In the genomic region with DNA sequence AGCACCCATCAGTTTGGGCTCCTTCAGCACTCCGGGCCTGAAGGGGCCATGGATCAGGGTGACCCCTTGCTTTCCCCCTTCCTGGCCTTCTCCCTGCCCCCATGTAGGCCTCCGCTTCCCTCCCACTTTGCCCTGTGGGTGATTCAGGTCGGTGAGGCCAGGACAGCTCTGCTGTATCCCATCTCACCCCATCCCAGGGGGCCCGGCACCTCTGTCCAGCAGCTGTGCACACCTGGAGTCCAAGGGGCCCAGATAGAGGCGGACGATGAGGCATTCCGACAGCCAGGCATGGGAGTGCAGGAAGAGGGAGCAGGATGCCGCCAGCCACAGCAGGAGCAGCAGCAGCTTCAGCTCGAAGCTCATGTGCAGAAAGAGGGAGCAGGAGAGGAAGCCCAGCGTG, we compare ENCODE assay signal across 16 cellular contexts. TPM values are rescaled to one million over a fixed set of nuclear protein-coding genes. Genes with fewer than 3 reads are reported as not detected.
DNase-seq lines count a peak whose midpoint lies in the region; ATAC-seq and TF ChIP-seq lines count a peak whose summit lies in the region.
"Had no signal": no experiment of that assay in that cellular context is flagged by ENCODE, and none has a peak within 500 bp of the region (broad histone marks: within the 10 kb centered on the region; RNA-seq: fewer than 3 reads in every experiment).

No MANE protein-coding gene starts in this region.

- in situ Hi-C loops in IMR-90 (cut with MboI; ENCODE audit: low sequenced_read_pairs) = no loop called here

- H3K79me1 ChIP-seq in IMR-90 (ENCODE audit: low read depth in 1 of 2, low read length in 2 of 2) = no peaks in the 10 kb centered on the region

- H3K9ac ChIP-seq in BLaER1 = no peak overlapping the region
- H3K9ac ChIP-seq in IMR-90 (ENCODE audit: low read depth, low read length) = no peak overlapping the region

- no peak overlapping the region for H3K14ac ChIP-seq in IMR-90 (replicated peaks; ENCODE audit: low read depth, low read length)

- H3K56ac ChIP-seq in IMR-90 (ENCODE audit: extremely low read depth, insufficient read depth, low read length) = no peak overlapping the region

- CTCF ChIA-PET in IMR-90 (lab: Yijun Ruan, JAX) = interaction anchor here (1.9 kb wide), 1 partner anchor 10 kb away, joined by 9 read pairs; no protein-coding TSS in a partner anchor

- H2BK20ac ChIP-seq in IMR-90 (ENCODE audit: low read depth, low read length) = no peak overlapping the region

- H3K4me3 ChIP-seq in BLaER1 (no peak overlapping the region), IMR-90 (ENCODE audit: insufficient read depth, low read depth, low read length) (no peak overlapping the region), lower lobe of right lung (no peak overlapping the region)
- H3K4me3 ChIP-seq: GM12878, GM23338 had no signal

- H3K18ac ChIP-seq in IMR-90 (ENCODE audit: low read depth, low read length) = no peak overlapping the region

- no peak overlapping the region for H2BK15ac ChIP-seq in IMR-90 (ENCODE audit: low read depth, low read length)

- no peak overlapping the region for H3K23ac ChIP-seq in IMR-90 (ENCODE audit: low read depth, low read length)

- dilution Hi-C loops in IMR-90 (cut with HindIII; ENCODE audit: low sequenced_read_pairs, unreplicated experiment) = no loop called here

- H3K9me3 ChIP-seq in BLaER1 (no peaks in the 10 kb centered on the region), IMR-90 (ENCODE audit: control insufficient read depth, insufficient read depth, low read length) (no peaks in the 10 kb centered on the region), lower lobe of right lung (no peaks in the 10 kb centered on the region)

- WGBS in IMR-90 (ENCODE audit: extremely low coverage in 2 of 2, insufficient read length in 1 of 2), 2 experiments = 55% methylated on average over 3 of the region's 10 CpGs; no CpG with 5 or more reads in 1 of the 2 experiments

- H3K27me3 ChIP-seq in BLaER1 (no peaks in the 10 kb centered on the region), IMR-90 (ENCODE audit: control insufficient read depth, insufficient read depth, low read length) (peaks cover 56% of the 10 kb centered on the region), lower lobe of right lung (ENCODE audit: low read depth) (no peaks in the 10 kb centered on the region)

- H4K8ac ChIP-seq in IMR-90 (ENCODE audit: low read depth in 2 of 2, low read length in 2 of 2) = no peak overlapping the region

- H2AK9ac ChIP-seq in IMR-90 (replicated peaks; ENCODE audit: low read depth, low read length, poor library complexity) = peak overlapping the region; percentile 56

- peak overlapping the region; percentile 43 for H2AFZ ChIP-seq in IMR-90 (replicated peaks; ENCODE audit: low read length, poor library complexity)
- H2AFZ ChIP-seq: GM23338 had no signal

- TF ChIP-seq CTCF in IMR-90 (conservative IDR thresholded peaks at IDR 0.05; ENCODE audit: low read depth, low read length) (no peak), lower lobe of right lung (IDR thresholded peaks at IDR 0.05) (no peak)

- H2AK5ac ChIP-seq in IMR-90 (ENCODE audit: low read depth, low read length) = no peak overlapping the region

- no TSS peak for BruUV-seq in IMR-90 (replicated peaks; lab: Mats Ljungman, UMichigan)

- H4K91ac ChIP-seq in IMR-90 (ENCODE audit: insufficient read depth, low read depth, low read length) = no peak overlapping the region

- no peak for DNase-seq in IMR-90
- peak; percentile 36 for DNase-seq in lower lobe of right lung
- no peak for DNase-seq in NCI-H1105 (lab: John Stamatoyannopoulos, UW)
- DNase-seq in activated CD4-positive, CD25-positive, alpha-beta regulatory T cell treated with anti-CD3 and anti-CD28 coated beads, Interleukin-2, amount 50 U/mL, for 72 hours = no peak
- DNase-seq: ACHN; CD4-positive, alpha-beta memory T cell; DMS79; H9 had no signal

- no peaks in the 10 kb centered on the region for H3K36me3 ChIP-seq in BLaER1
- H3K36me3 ChIP-seq in IMR-90 (ENCODE audit: control insufficient read depth, insufficient read depth, low read length) = no peaks in the 10 kb centered on the region
- H3K36me3 ChIP-seq in lower lobe of right lung = peaks cover 9% of the 10 kb centered on the region

- H2BK5ac ChIP-seq in IMR-90 (ENCODE audit: low read depth, low read length, poor library complexity, severe bottlenecking) = no peak overlapping the region

- peak overlapping the region; percentile 28 for H3K4me2 ChIP-seq in BLaER1
- H3K4me2 ChIP-seq in IMR-90 (ENCODE audit: low read depth, low read length) = no peak overlapping the region
- H3K4me2 ChIP-seq: GM23338 had no signal

- H3K4ac ChIP-seq in IMR-90 (ENCODE audit: low read depth, low read length) = no peak overlapping the region

- H2BK120ac ChIP-seq in IMR-90 (ENCODE audit: low read depth, low read length) = no peak overlapping the region

- H3K4me1 ChIP-seq in BLaER1 = peaks cover 40% of the 10 kb centered on the region
- no peaks in the 10 kb centered on the region for H3K4me1 ChIP-seq in IMR-90 (ENCODE audit: control insufficient read depth, insufficient read depth, low read length)
- H3K4me1 ChIP-seq in lower lobe of right lung = peaks cover 7% of the 10 kb centered on the region

- no peak overlapping the region for H3K27ac ChIP-seq in BLaER1
- no peak overlapping the region for H3K27ac ChIP-seq in IMR-90 (ENCODE audit: insufficient read depth, low read length)
- no peak overlapping the region for H3K27ac ChIP-seq in lower lobe of right lung
- H3K27ac ChIP-seq: C4-2B had no signal

- H3K9me1 ChIP-seq in IMR-90 (ENCODE audit: insufficient read depth, low read length) = peaks cover 1% of the 10 kb centered on the region; the same call in 1 of the 2 replicates

- ATAC-seq in IMR-90 (ENCODE audit: low read depth) (no peak), lower lobe of right lung (no peak), HG03159 (IDR thresholded peaks at IDR 0.05; ENCODE audit: unreplicated experiment) (no peak)
- ATAC-seq: GM12878, GM23338 had no signal

- TF ChIP-seq POLR2A in IMR-90 (IDR thresholded peaks at IDR 0.05; ENCODE audit: low read depth, low read length) = no peak

- intact Hi-C loops in IMR-90 (cut with micrococcal nuclease) (no loop called here), lower lobe of right lung (cut with DNase I) (no loop called here)

- POLR2A ChIA-PET in IMR-90 (lab: Charles Lee; ENCODE audit: unreplicated experiment) = interaction anchor here (0.6 kb wide), 1 partner anchor 23 kb away, joined by 18 read pairs; a partner anchor contains a TSS

- H4K20me1 ChIP-seq in BLaER1 = no peaks in the 10 kb centered on the region
- H4K20me1 ChIP-seq in IMR-90 (ENCODE audit: insufficient read depth, low read length) = no peaks in the 10 kb centered on the region

- no peak overlapping the region for H4K5ac ChIP-seq in IMR-90 (ENCODE audit: low read depth, low read length)

- TF ChIP-seq RAD21 in IMR-90 (IDR thresholded peaks at IDR 0.05; ENCODE audit: low read length) = no peak

TF ChIP-seq in IMR-90, 13 proteins besides CTCF, POLR2A, EP300 and RAD21 (continues in another document):
- TF ChIP-seq MAZ (IDR thresholded peaks at IDR 0.05; ENCODE audit: borderline replicate concordance, low read depth, low read length) (no peak), RCOR1 (IDR thresholded peaks at IDR 0.05; ENCODE audit: insufficient replicate concordance, low read length) (no peak), FOS (IDR thresholded peaks at IDR 0.05; ENCODE audit: low read depth, low read length) (no peak), BHLHE40 (IDR thresholded peaks at IDR 0.05; ENCODE audit: low read depth, low read length) (no peak), CEBPB (IDR thresholded peaks at IDR 0.05; ENCODE audit: low read depth, low read length) (no peak), CHD1 (IDR thresholded peaks at IDR 0.05; ENCODE audit: low read depth, low read length) (no peak), RFX5 (IDR thresholded peaks at IDR 0.05; ENCODE audit: low read depth, low read length) (no peak), MAFK (IDR thresholded peaks at IDR 0.05; ENCODE audit: low read depth, low read length) (no peak), NFE2L2 (IDR thresholded peaks at IDR 0.05; ENCODE audit: low read depth, low read length) (no peak)
- TF ChIP-seq, protein P1, sequence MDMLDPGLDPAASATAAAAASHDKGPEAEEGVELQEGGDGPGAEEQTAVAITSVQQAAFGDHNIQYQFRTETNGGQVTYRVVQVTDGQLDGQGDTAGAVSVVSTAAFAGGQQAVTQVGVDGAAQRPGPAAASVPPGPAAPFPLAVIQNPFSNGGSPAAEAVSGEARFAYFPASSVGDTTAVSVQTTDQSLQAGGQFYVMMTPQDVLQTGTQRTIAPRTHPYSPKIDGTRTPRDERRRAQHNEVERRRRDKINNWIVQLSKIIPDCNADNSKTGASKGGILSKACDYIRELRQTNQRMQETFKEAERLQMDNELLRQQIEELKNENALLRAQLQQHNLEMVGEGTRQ (IDR thresholded peaks at IDR 0.05; ENCODE audit: low read depth, low read length) = no peak

RNA-seq across cellular contexts. Expression of a gene that starts 11.4 kb away (rescaled TPM):
- 0.18 and 0.28 TPM in 2 replicates for total RNA-seq in IMR-90 (2012; rRNA removed)
- 2.3 TPM in 2 replicates for polyA plus RNA-seq in IMR-90 (2012; rRNA removed)
- 0.10 and 0.38 TPM in 2 replicates for polyA plus RNA-seq in IMR-90 (2012; cell fraction: cytosol; rRNA removed)
- 26.7 and 90.3 TPM in 2 replicates for polyA plus RNA-seq in IMR-90 (2012; cell fraction: nucleus; rRNA removed; ENCODE audit: low replicate concordance)
- 14.1 TPM for total RNA-seq in lower lobe of right lung

RNA-seq across cellular contexts. Expression of a gene that starts 12.2 kb away (rescaled TPM):
- not detected in 2 replicates for total RNA-seq in IMR-90 (2012; rRNA removed)
- 0.04 TPM in 1 of 2 replicates, not detected in the other for polyA plus RNA-seq in IMR-90 (2012; rRNA removed)
- 0.08 TPM in 1 of 2 replicates, not detected in the other for polyA plus RNA-seq in IMR-90 (2012; cell fraction: cytosol; rRNA removed)
- 0.33 and 0.42 TPM in 2 replicates for polyA plus RNA-seq in IMR-90 (2012; cell fraction: nucleus; rRNA removed; ENCODE audit: low replicate concordance)
- 42.7 TPM for total RNA-seq in lower lobe of right lung
- total RNA-seq: A172, G401, HT1080 had no signal

RNA-seq across cellular contexts. Expression of a gene that starts 12.7 kb away (rescaled TPM):
- 0.56 and 0.72 TPM in 2 replicates for total RNA-seq in IMR-90 (2012; rRNA removed)
- polyA plus RNA-seq in IMR-90 (2012; rRNA removed) = 1.7 and 2.0 TPM in 2 replicates
- polyA plus RNA-seq in IMR-90 (2012; cell fraction: cytosol; rRNA removed) = 0.49 and 0.66 TPM in 2 replicates
- polyA plus RNA-seq in IMR-90 (2012; cell fraction: nucleus; rRNA removed; ENCODE audit: low replicate concordance) = 17.9 and 66.1 TPM in 2 replicates
- 5.9 TPM for total RNA-seq in lower lobe of right lung

RNA-seq across cellular contexts. Expression of a gene that starts 14.9 kb away (rescaled TPM):
- total RNA-seq in IMR-90 (2012; rRNA removed) = under 0.01 TPM in 2 replicates
- polyA plus RNA-seq in IMR-90 (2012; rRNA removed) = 0.19 TPM in 2 replicates
- polyA plus RNA-seq in IMR-90 (2012; cell fraction: cytosol; rRNA removed) = 0.06 and 0.14 TPM in 2 replicates
- 0.26 and 0.33 TPM in 2 replicates for polyA plus RNA-seq in IMR-90 (2012; cell fraction: nucleus; rRNA removed; ENCODE audit: low replicate concordance)
- 16.4 TPM for total RNA-seq in lower lobe of right lung
- total RNA-seq: A172, H9 had no signal

RNA-seq across cellular contexts. Expression of a gene that starts 17.1 kb away (rescaled TPM):
- total RNA-seq in IMR-90 (2012; rRNA removed) (not detected in 2 replicates), lower lobe of right lung (27.9 TPM)
- 0.09 TPM in 1 of 2 replicates, not detected in the other for polyA plus RNA-seq in IMR-90 (2012; rRNA removed)
- 0.02 and 0.04 TPM in 2 replicates for polyA plus RNA-seq in IMR-90 (2012; cell fraction: cytosol; rRNA removed)
- 0.42 TPM in 2 replicates for polyA plus RNA-seq in IMR-90 (2012; cell fraction: nucleus; rRNA removed; ENCODE audit: low replicate concordance)
- total RNA-seq: A172, G401 had no signal

Comparison
In these comparisons a context has a peak if more than half of its experiments do, and no peak if none do; other contexts are left out.
1. RNA of a gene that starts 11.4 kb away (total RNA-seq): 14.1 TPM in lower lobe of right lung (single experiment); 0.18 to 0.28 TPM in IMR-90; every median in the first group is over 10 times any median in the second.
2. RNA of a gene that starts 12.2 kb away (total RNA-seq): 42.7 TPM in lower lobe of right lung (single experiment); not detected in IMR-90; every median in the first group is over 10 times any median in the second.